Comparison of ENCODE assay signal across 25 cellular contexts in the genomic region with DNA sequence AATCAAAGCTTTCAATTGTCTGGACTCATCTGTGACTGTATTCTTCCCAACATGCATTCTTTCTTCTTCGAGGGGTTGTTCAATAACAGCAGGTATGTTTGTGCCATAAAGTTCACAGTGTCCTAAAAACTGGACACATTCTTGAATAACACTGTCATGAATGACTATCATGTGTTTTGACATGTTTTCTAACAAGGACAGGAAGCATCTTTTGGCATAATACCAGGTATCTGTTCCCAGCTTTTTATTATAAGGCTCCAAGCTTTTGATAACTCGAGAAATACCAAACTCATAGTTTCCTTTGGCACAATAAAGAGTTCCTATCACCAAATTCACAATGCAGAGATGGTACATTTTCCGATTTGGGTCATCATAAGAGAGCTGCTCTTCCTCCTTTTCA.
"Had no signal": no experiment of that assay in that cellular context is flagged by ENCODE, and none has a peak within 500 bp of the region (broad histone marks: within the 10 kb centered on the region; RNA-seq: fewer than 3 reads in every experiment).

No MANE protein-coding gene starts in this region.

- H3K36me3 ChIP-seq: esophagus squamous epithelium, lower lobe of right lung, ovary, suprapubic skin, transverse colon had no signal

- DNase-seq: dermis blood vessel endothelial cell; effector memory CD8-positive, alpha-beta T cell; erythroblast; esophagus squamous epithelium; foreskin melanocyte; hypothalamus; immature natural killer cell; left ventricle myocardium superior; lower lobe of right lung; mucosa of descending colon; naive B cell; nucleus accumbens; ovary; posterior cingulate gyrus; stimulated activated CD4-positive, alpha-beta T cell treated with anti-CD3 and anti-CD28 coated beads, Interleukin-12 subunit alpha, Interleukin-12 subunit beta, amount 100 ng/mL, for 4 hours; stimulated activated CD4-positive, alpha-beta T cell treated with anti-CD3 and anti-CD28 coated beads, Interleukin-1b, Interleukin-23, amount 100 ng/mL, for 48 hours; stimulated activated CD4-positive, alpha-beta T cell treated with anti-CD3 and anti-CD28 coated beads, Interleukin-4, amount 100 ng/mL, for 1 hour; stimulated activated CD8-positive, alpha-beta memory T cell treated with anti-CD3 and anti-CD28 coated beads, Interleukin-4, amount 100 ng/mL, for 48 hours; stimulated activated naive CD4-positive, alpha-beta T cell; stimulated activated naive CD8-positive, alpha-beta T cell treated with anti-CD3 and anti-CD28 coated beads, Interleukin-15, amount 100 ng/mL, for 72 hours; transverse colon had no signal

- H3K27me3 ChIP-seq: ovary, suprapubic skin, transverse colon had no signal

- H3K27ac ChIP-seq: coronary artery, esophagus squamous epithelium, lower lobe of right lung, ovary, suprapubic skin, transverse colon had no signal

- H3K4me3 Mint-ChIP-seq: stimulated activated naive CD8-positive, alpha-beta T cell treated with anti-CD3 and anti-CD28 coated beads, Interleukin-15, amount 100 ng/mL, for 72 hours had no signal

- H3K4me3 ChIP-seq: coronary artery, esophagus squamous epithelium, lower lobe of right lung, mucosa of descending colon, ovary, smooth muscle cell, suprapubic skin, transverse colon had no signal

- ATAC-seq: effector memory CD8-positive, alpha-beta T cell; left ventricle myocardium superior; lower lobe of right lung; mucosa of descending colon; sciatic nerve; stimulated activated naive CD8-positive, alpha-beta T cell treated with anti-CD3 and anti-CD28 coated beads, Interleukin-15, amount 100 ng/mL, for 72 hours had no signal

- H3K36me3 Mint-ChIP-seq: immature natural killer cell, naive B cell had no signal

- H3K27me3 Mint-ChIP-seq: stimulated activated naive CD8-positive, alpha-beta T cell treated with anti-CD3 and anti-CD28 coated beads, Interleukin-15, amount 100 ng/mL, for 72 hours had no signal

- H3K9me3 Mint-ChIP-seq: naive B cell had no signal

- H3K9me3 ChIP-seq: lower lobe of right lung, mucosa of descending colon, ovary, suprapubic skin, transverse colon had no signal
